ENCODE assay signal across 8 cellular contexts in genomic region chr6:3247255-3248146, GRCh38. TPM values are rescaled to one million over a fixed set of nuclear protein-coding genes. Genes with fewer than 3 reads are reported as not detected.
DNase-seq lines count a peak whose midpoint lies in the region; ATAC-seq and TF ChIP-seq lines count a peak whose summit lies in the region.

No MANE protein-coding gene starts in this region.

- DNase-seq in Ammon's horn (ENCODE audit: low spot score) (peak; percentile 95), NT2/D1 (ENCODE audit: low read depth, low spot score) (no peak), esophagus muscularis mucosa (ENCODE audit: extremely low spot score) (no peak), nephron progenitor cell (peak; percentile 57), NOMO-1 treated with dmso at 0.1 percent for 144 hours (lab: John Stamatoyannopoulos, UW; ENCODE audit: unreplicated experiment) (no peak)

- H3K4me1 ChIP-seq in NT2/D1 (ENCODE audit: insufficient read depth, insufficient read length) (peaks cover 5% of the 10 kb centered on the region), esophagus muscularis mucosa (peaks cover 23 to 51% (median 47%) of the 10 kb centered on the region in 4 donors)

- TF ChIP-seq CTCF in esophagus muscularis mucosa (IDR thresholded peaks at IDR 0.05) (no peak), nephron progenitor cell (IDR thresholded peaks at IDR 0.05) (no peak)

- H3K4me1 Mint-ChIP-seq in nephron progenitor cell = peaks cover 48% of the 10 kb centered on the region

- ATAC-seq in GM19455 (IDR thresholded peaks at IDR 0.05; ENCODE audit: unreplicated experiment) = no peak
- ATAC-seq in GM18502 (IDR thresholded peaks at IDR 0.05; ENCODE audit: poor library complexity, unreplicated experiment) = no peak
- no peak for ATAC-seq in GM19324 (IDR thresholded peaks at IDR 0.05; ENCODE audit: low FRiP score, unreplicated experiment)

- peaks cover 5% of the 10 kb centered on the region for H3K9me3 Mint-ChIP-seq in nephron progenitor cell

- peaks cover 27% of the 10 kb centered on the region for H3K36me3 Mint-ChIP-seq in nephron progenitor cell (ENCODE audit: low read depth)

- H3K27me3 ChIP-seq in NT2/D1 (ENCODE audit: insufficient read depth, insufficient read length) = peaks cover 2% of the 10 kb centered on the region
- H3K27me3 ChIP-seq in esophagus muscularis mucosa = no peaks in the 10 kb centered on the region

- WGBS in esophagus muscularis mucosa = 44% methylated on average over 32 of the region's 36 CpGs

- peak overlapping the region; percentile 59 to 70 (median 64) for H3K27ac ChIP-seq in esophagus muscularis mucosa (replicated peaks in 1 of 4)

- TF ChIP-seq POLR2A in esophagus muscularis mucosa (IDR thresholded peaks at IDR 0.05; ENCODE audit: low read depth) = no peak

- H3K27ac Mint-ChIP-seq in nephron progenitor cell = peak overlapping the region; percentile 66

- H3K36me3 ChIP-seq in NT2/D1 (ENCODE audit: insufficient read depth, insufficient read length, low read length) (no peaks in the 10 kb centered on the region), esophagus muscularis mucosa (no peaks in the 10 kb centered on the region)

- no peaks in the 10 kb centered on the region for H3K9me3 ChIP-seq in NT2/D1 (ENCODE audit: insufficient read depth, low read length)
- no peaks in the 10 kb centered on the region for H3K9me3 ChIP-seq in esophagus muscularis mucosa

- no peak overlapping the region for H3K4me3 ChIP-seq in NT2/D1 (ENCODE audit: insufficient read length, low read depth)
- peak overlapping the region; percentile 42 to 57 (median 47) for H3K4me3 ChIP-seq in esophagus muscularis mucosa

- TF ChIP-seq EP300 in esophagus muscularis mucosa (IDR thresholded peaks at IDR 0.05) = no peak

- peaks cover 19% of the 10 kb centered on the region for H3K27me3 Mint-ChIP-seq in nephron progenitor cell (ENCODE audit: low read depth, poor library complexity)

- intact Hi-C loops in esophagus muscularis mucosa (cut with DNase I) = no loop called here

- H3K9ac ChIP-seq in NT2/D1 (ENCODE audit: insufficient read length, low read depth) = peak overlapping the region; percentile 34

- H3K4me3 Mint-ChIP-seq in nephron progenitor cell = peak overlapping the region; percentile 70

RNA-seq across cellular contexts. Expression of gene PSMG4, which starts 11.2 kb away (rescaled TPM):
- 10 to 100 TPM; 21.4 to 28.6 (median 25.7) TPM for total RNA-seq in esophagus muscularis mucosa

RNA-seq across cellular contexts. Expression of gene TUBB2B, which starts 20.0 kb away (rescaled TPM):
- 10 to 100 TPM; 12.0 to 35.8 (median 20.9) TPM for total RNA-seq in esophagus muscularis mucosa

Comparison
In these comparisons a context has a peak if more than half of its experiments do, and no peak if none do; other contexts are left out.
1. DNase-seq: peak in Ammon's horn (single experiment) and nephron progenitor cell (single experiment); none in NT2/D1 (single experiment), esophagus muscularis mucosa (single experiment) and NOMO-1 treated with dmso at 0.1 percent for 144 hours (single experiment).